20 cellular contexts compared by ENCODE assay signal in genomic region chr9:87513171-87513570, GRCh38. TPM values are rescaled to one million over a fixed set of nuclear protein-coding genes. Genes with fewer than 3 reads are reported as not detected.
DNase-seq lines count a peak whose midpoint lies in the region; ATAC-seq and TF ChIP-seq lines count a peak whose summit lies in the region.
"Had no signal": no experiment of that assay in that cellular context is flagged by ENCODE, and none has a peak within 500 bp of the region (broad histone marks: within the 10 kb centered on the region; RNA-seq: fewer than 3 reads in every experiment).

No MANE protein-coding gene starts in this region.

- H3K36me3 Mint-ChIP-seq in Calu3 (ENCODE audit: insufficient read depth, unreplicated experiment), result peaks cover 72% of the 10 kb centered on the region
- peaks cover 27% of the 10 kb centered on the region for H3K36me3 Mint-ChIP-seq in chondrocyte (ENCODE audit: low read depth)
- H3K36me3 Mint-ChIP-seq in progenitor cell of endocrine pancreas (ENCODE audit: insufficient read depth), result peaks cover 44% of the 10 kb centered on the region
- no peaks in the 10 kb centered on the region for H3K36me3 Mint-ChIP-seq in activated naive CD4-positive, alpha-beta T cell treated with anti-CD3 and anti-CD28 coated beads, Interleukin-2, amount 50 U/mL, for 72 hours

- H3K4me1 ChIP-seq in A673 (ENCODE audit: insufficient read depth, low read length, poor library complexity, severe bottlenecking), result peaks cover 93% of the 10 kb centered on the region

- POLR2A ChIA-PET in A673 (lab: Charles Lee; ENCODE audit: low non-redundant PET), result no interaction called here

- peaks cover 58% of the 10 kb centered on the region for H3K4me1 Mint-ChIP-seq in Calu3 (ENCODE audit: low read depth, unreplicated experiment)
- peaks cover 48% of the 10 kb centered on the region for H3K4me1 Mint-ChIP-seq in chondrocyte (ENCODE audit: low read depth)
- peaks cover 7% of the 10 kb centered on the region for H3K4me1 Mint-ChIP-seq in progenitor cell of endocrine pancreas (ENCODE audit: low read depth)

- no peak for TF ChIP-seq CTCF in A673 (conservative IDR thresholded peaks at IDR 0.05; ENCODE audit: low read depth, low read length)
- TF ChIP-seq CTCF in Calu3 (IDR thresholded peaks at IDR 0.05; ENCODE audit: unreplicated experiment), result no peak
- TF ChIP-seq CTCF in cardiac fibroblast (IDR thresholded peaks at IDR 0.05; ENCODE audit: low read depth, low read length), result no peak
- no peak for TF ChIP-seq CTCF in chondrocyte (IDR thresholded peaks at IDR 0.05)
- no peak for TF ChIP-seq CTCF in progenitor cell of endocrine pancreas (IDR thresholded peaks at IDR 0.05; ENCODE audit: unreplicated experiment)

- H3K4me3 Mint-ChIP-seq in Calu3 (ENCODE audit: low read depth, unreplicated experiment) (no peak overlapping the region), chondrocyte (ENCODE audit: unreplicated experiment) (no peak overlapping the region), progenitor cell of endocrine pancreas (ENCODE audit: low read depth) (no peak overlapping the region)

- H3K27ac Mint-ChIP-seq in Calu3 (ENCODE audit: unreplicated experiment) (peak overlapping the region; percentile 60), chondrocyte (ENCODE audit: unreplicated experiment) (no peak overlapping the region), progenitor cell of endocrine pancreas (no peak overlapping the region)
- H3K27ac Mint-ChIP-seq in activated naive CD4-positive, alpha-beta T cell treated with anti-CD3 and anti-CD28 coated beads, Interleukin-2, amount 50 U/mL, for 72 hours, result no peak overlapping the region

- no peak for ATAC-seq in GM18498 (IDR thresholded peaks at IDR 0.05; ENCODE audit: unreplicated experiment)
- ATAC-seq in activated naive CD4-positive, alpha-beta T cell treated with anti-CD3 and anti-CD28 coated beads, Interleukin-2, amount 50 U/mL, for 72 hours, result no peak

- H3K9me3 ChIP-seq in A673 (ENCODE audit: low read depth, low read length, poor library complexity, severe bottlenecking), result no peaks in the 10 kb centered on the region
- H3K9me3 ChIP-seq: HAP-1, MG63 had no signal

- H3K27me3 Mint-ChIP-seq in Calu3 (ENCODE audit: unreplicated experiment) (no peaks in the 10 kb centered on the region), chondrocyte (ENCODE audit: low read depth) (no peaks in the 10 kb centered on the region), progenitor cell of endocrine pancreas (no peaks in the 10 kb centered on the region)

- CTCF ChIA-PET in A673 (lab: Charles Lee), result no interaction called here
- CTCF ChIA-PET in Calu3 (lab: Charles Lee), result no interaction called here

- H3K27ac ChIP-seq in A673 (ENCODE audit: low read depth, low read length, poor library complexity, severe bottlenecking), result peak overlapping the region; percentile 89

- BruUV-seq in A673 (replicated peaks; lab: Mats Ljungman, UMichigan) (TSS peak; percentile 1), Calu3 (replicated peaks; lab: Mats Ljungman, UMichigan) (no TSS peak)

- H3K4me3 ChIP-seq in A673 (ENCODE audit: low read depth, low read length, poor library complexity, severe bottlenecking) (no peak overlapping the region), cardiac fibroblast (replicated peaks in 1 of 2; ENCODE audit: low read depth in 2 of 2, low read length in 2 of 2) (no peak overlapping the region)
- H3K4me3 ChIP-seq: HAP-1, MG63 had no signal

- H3K9me3 Mint-ChIP-seq in Calu3 (ENCODE audit: low read depth, unreplicated experiment), result no peaks in the 10 kb centered on the region
- H3K9me3 Mint-ChIP-seq in chondrocyte (ENCODE audit: low read depth), result peaks cover 3% of the 10 kb centered on the region
- H3K9me3 Mint-ChIP-seq in progenitor cell of endocrine pancreas (ENCODE audit: low read depth), result no peaks in the 10 kb centered on the region
- H3K9me3 Mint-ChIP-seq in activated naive CD4-positive, alpha-beta T cell treated with anti-CD3 and anti-CD28 coated beads, Interleukin-2, amount 50 U/mL, for 72 hours, result no peaks in the 10 kb centered on the region

- peaks cover 58% of the 10 kb centered on the region for H3K36me3 ChIP-seq in A673 (ENCODE audit: insufficient read depth, low read length, poor library complexity, severe bottlenecking)
- H3K36me3 ChIP-seq: HAP-1 had no signal

- DNase-seq in A673 (ENCODE audit: low spot score), result no peak
- DNase-seq in Calu3, result no peak
- peak; percentile 34 to 38 for DNase-seq in cardiac fibroblast (ENCODE audit: low read depth in 2 of 2)
- peak; percentile 49 for DNase-seq in iris pigment epithelial cell (ENCODE audit: low read depth)
- no peak for DNase-seq in chondrocyte (ENCODE audit: low spot score)
- DNase-seq in progenitor cell of endocrine pancreas (ENCODE audit: low spot score, unreplicated experiment), result no peak
- no peak for DNase-seq in activated naive CD4-positive, alpha-beta T cell treated with anti-CD3 and anti-CD28 coated beads, Interleukin-2, amount 50 U/mL, for 72 hours (ENCODE audit: low spot score in 2 of 2)
- DNase-seq: IMR-90; Karpas-422; MG63; NCI-H1092; NCI-H1436 treated with DMSO at 0.1 percent for 48 hours; NCI-H2029 treated with DMSO at 0.1 percent for 48 hours; NCI-H2171; NCI-H446 treated with DMSO at 0.1 percent for 48 hours; NCI-H69; NK-92 treated with Interleukin-12 subunit alpha and Interleukin-12 subunit beta, amount 100 ng/mL, for 24 hours; SHP77 treated with DMSO at 0.1 percent for 48 hours had no signal

- intact Hi-C loops in A673 (cut with micrococcal nuclease; ENCODE audit: unreplicated experiment), result no loop called here
- intact Hi-C loops in Calu3 (cut with micrococcal nuclease; ENCODE audit: unreplicated experiment), result no loop called here

- no peaks in the 10 kb centered on the region for H3K27me3 ChIP-seq in A673 (replicated peaks; ENCODE audit: insufficient read depth, low read depth, low read length, poor library complexity)
- H3K27me3 ChIP-seq: MG63 had no signal

RNA-seq across cellular contexts. Expression of gene DAPK1, which starts 15.5 kb away (rescaled TPM):
- total RNA-seq in A673 (2021), result 380 and 386 TPM in 2 replicates
- total RNA-seq in Calu3 (2022), result 133 and 166 TPM in 2 replicates
- 87.9 to 104 TPM (median 102 TPM) in 3 replicates for total RNA-seq in chondrocyte
- total RNA-seq in progenitor cell of endocrine pancreas, result 202 and 228 TPM in 2 replicates
- 1 to 10 TPM; 1.6 to 2.3 TPM for total RNA-seq in activated naive CD4-positive, alpha-beta T cell treated with anti-CD3 and anti-CD28 coated beads, Interleukin-2, amount 50 U/mL, for 72 hours

Comparison
In these comparisons a context has a peak if more than half of its experiments do, and no peak if none do; other contexts are left out.
1. DNase-seq: peak in cardiac fibroblast (2 of 2) and iris pigment epithelial cell (single experiment); none in A673 (single experiment), Calu3 (single experiment), chondrocyte (single experiment), progenitor cell of endocrine pancreas (single experiment) and activated naive CD4-positive, alpha-beta T cell treated with anti-CD3 and anti-CD28 coated beads, Interleukin-2, amount 50 U/mL, for 72 hours (0 of 2).
2. RNA of gene DAPK1, which starts 15.5 kb away (total RNA-seq): 380 to 386 TPM in A673, 202 to 228 TPM in progenitor cell of endocrine pancreas, 133 to 166 TPM in Calu3 and 87.9 to 104 TPM in chondrocyte; 1.6 to 2.3 TPM in activated naive CD4-positive, alpha-beta T cell treated with anti-CD3 and anti-CD28 coated beads, Interleukin-2, amount 50 U/mL, for 72 hours; every median in the first group is over 10 times any median in the second.